1 cellular context compared by ENCODE assay signal in the genomic region with DNA sequence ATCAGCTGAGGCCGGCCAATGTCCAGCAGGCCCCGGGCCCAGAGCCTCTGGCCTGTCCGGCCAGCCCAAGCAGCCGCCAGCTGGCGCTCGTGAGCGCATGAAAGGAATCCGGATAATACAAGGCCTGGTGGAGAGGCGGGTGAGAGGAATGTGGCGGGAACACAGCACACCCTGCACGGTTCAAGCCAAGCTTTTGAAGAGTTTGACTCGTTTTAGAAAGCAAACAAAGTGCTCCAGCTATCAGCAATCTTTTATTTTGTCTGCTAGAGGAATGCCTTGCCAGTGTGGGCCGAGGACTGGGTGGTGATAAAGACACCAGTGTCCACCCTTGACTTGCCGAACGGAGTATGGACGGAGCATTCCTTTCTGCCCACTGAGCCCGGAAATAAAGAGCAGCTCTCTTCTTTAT.
TF ChIP-seq lines count a peak whose summit lies in the region.

No MANE protein-coding gene starts in this region.

TF ChIP-seq in HepG2, 621 proteins besides CTCF, POLR2A, EP300 and RAD21 (continued from another document and continues in another):
- TF ChIP-seq ZNF761 (CRISPR knock-in tag; conservative IDR thresholded peaks at IDR 0.05) (no peak), SMAD3 (CRISPR knock-in tag; IDR thresholded peaks at IDR 0.05) (peak; percentile 90), ZBTB8A (CRISPR knock-in tag; IDR thresholded peaks at IDR 0.05; ENCODE audit: borderline replicate concordance, low read depth) (no peak), RBM39 (IDR thresholded peaks at IDR 0.05; ENCODE audit: low read depth, low read length, poor library complexity, severe bottlenecking) (peak; percentile 83), ATF7 (IDR thresholded peaks at IDR 0.05) (no peak), ATF7 (CRISPR knock-in tag; IDR thresholded peaks at IDR 0.05) (no peak; the same call in 1 of the 2 replicates), SMAD9 (CRISPR knock-in tag; IDR thresholded peaks at IDR 0.05) (no peak), ETV5 (CRISPR knock-in tag; IDR thresholded peaks at IDR 0.05; ENCODE audit: borderline replicate concordance) (peak; percentile 73), ZNF747 (CRISPR knock-in tag; IDR thresholded peaks at IDR 0.05; ENCODE audit: borderline replicate concordance) (peak; percentile 85; the same call in 1 of the 2 replicates), TCF7 (IDR thresholded peaks at IDR 0.05; ENCODE audit: low read depth) (0 out of 2 replicates have a peak, but pooled peaks have one; percentile 23), HDAC1 (CRISPR knock-in tag; IDR thresholded peaks at IDR 0.05) (peak; percentile 83), ZMYM4 (CRISPR knock-in tag; IDR thresholded peaks at IDR 0.05) (peak; percentile 98), POGZ (CRISPR knock-in tag; IDR thresholded peaks at IDR 0.05) (peak; percentile 96), KMT2B (CRISPR knock-in tag; IDR thresholded peaks at IDR 0.05) (peak; percentile 41; the same call in 1 of the 2 replicates), MXD1 (CRISPR knock-in tag; IDR thresholded peaks at IDR 0.05) (0 out of 2 replicates have a peak, but pooled peaks have one; percentile 24), BRCA1 (CRISPR knock-in tag; IDR thresholded peaks at IDR 0.05) (peak; percentile 58; the same call in 1 of the 2 replicates), MXI1 (IDR thresholded peaks at IDR 0.05; ENCODE audit: borderline replicate concordance, low read depth, low read length) (peak; percentile 44; the same call in 1 of the 3 replicates), KDM6A (CRISPR knock-in tag; IDR thresholded peaks at IDR 0.05; ENCODE audit: low read depth) (no peak), ARID3A (IDR thresholded peaks at IDR 0.05; ENCODE audit: low read depth, low read length) (peak; percentile 45; the same call in 1 of the 2 replicates), ZNF83 (CRISPR knock-in tag; IDR thresholded peaks at IDR 0.05; ENCODE audit: borderline replicate concordance) (no peak), SP140L (CRISPR knock-in tag; IDR thresholded peaks at IDR 0.05; ENCODE audit: borderline replicate concordance) (peak; percentile 88; the same call in 1 of the 2 replicates), FOXP4 (CRISPR knock-in tag; IDR thresholded peaks at IDR 0.05) (peak; percentile 79), ZBTB43 (CRISPR knock-in tag; conservative IDR thresholded peaks at IDR 0.05) (peak; percentile 60; the same call in 1 of the 2 replicates), YEATS4 (CRISPR knock-in tag; IDR thresholded peaks at IDR 0.05; ENCODE audit: borderline replicate concordance) (peak; percentile 55; the same call in 1 of the 2 replicates), SSRP1 (CRISPR knock-in tag; IDR thresholded peaks at IDR 0.05) (peak; percentile 71; the same call in 1 of the 2 replicates), PBX2 (CRISPR knock-in tag; IDR thresholded peaks at IDR 0.05) (no peak), AKAP8 (CRISPR knock-in tag; IDR thresholded peaks at IDR 0.05) (no peak), ZNF543 (CRISPR knock-in tag; IDR thresholded peaks at IDR 0.05) (0 out of 2 replicates have a peak, but pooled peaks have one; percentile 24), RNF2 (conservative IDR thresholded peaks at IDR 0.05; ENCODE audit: low read depth) (0 out of 2 replicates have a peak, but pooled peaks have one; percentile 50), ZFP82 (CRISPR knock-in tag; IDR thresholded peaks at IDR 0.05; ENCODE audit: borderline replicate concordance) (no peak), FOXM1 (CRISPR knock-in tag; IDR thresholded peaks at IDR 0.05) (no peak), ZNF337 (CRISPR knock-in tag; IDR thresholded peaks at IDR 0.05; ENCODE audit: borderline replicate concordance, low read depth) (no peak), SMAD1 (CRISPR knock-in tag; IDR thresholded peaks at IDR 0.05; ENCODE audit: borderline replicate concordance, low read depth) (peak; percentile 29; the same call in 1 of the 2 replicates), LCORL (IDR thresholded peaks at IDR 0.05) (no peak), LCORL (CRISPR knock-in tag; IDR thresholded peaks at IDR 0.05) (peak; percentile 47; the same call in 1 of the 2 replicates), ZNF670 (CRISPR knock-in tag; IDR thresholded peaks at IDR 0.05; ENCODE audit: borderline replicate concordance) (no peak), SRSF1 (optimal IDR thresholded peaks at IDR 0.05; ENCODE audit: low read depth, low read length) (no peak), ZNF776 (CRISPR knock-in tag; IDR thresholded peaks at IDR 0.05) (no peak), ZNF3 (CRISPR knock-in tag; IDR thresholded peaks at IDR 0.05) (no peak), ZNF563 (CRISPR knock-in tag; IDR thresholded peaks at IDR 0.05) (no peak), ZFP37 (CRISPR knock-in tag; IDR thresholded peaks at IDR 0.05; ENCODE audit: borderline replicate concordance) (no peak), ZNF850 (CRISPR knock-in tag; conservative IDR thresholded peaks at IDR 0.05) (no peak), CBFB (CRISPR knock-in tag; IDR thresholded peaks at IDR 0.05) (peak; percentile 83), KAT8 (CRISPR knock-in tag; IDR thresholded peaks at IDR 0.05) (peak; percentile 71), AHR (CRISPR knock-in tag; IDR thresholded peaks at IDR 0.05) (peak; percentile 89; the same call in 1 of the 2 replicates), ELF1 (CRISPR knock-in tag; IDR thresholded peaks at IDR 0.05) (peak; percentile 68), CHD2 (IDR thresholded peaks at IDR 0.05; ENCODE audit: low read depth, low read length) (no peak), ZFP36L1 (CRISPR knock-in tag; IDR thresholded peaks at IDR 0.05) (peak; percentile 30; the same call in 1 of the 2 replicates), SRF (IDR thresholded peaks at IDR 0.05; ENCODE audit: low read depth, low read length) (0 out of 2 replicates have a peak, but pooled peaks have one; percentile 1), ARNT2 (CRISPR knock-in tag; IDR thresholded peaks at IDR 0.05; ENCODE audit: low read depth) (peak; percentile 69; the same call in 1 of the 2 replicates), ZSCAN31 (CRISPR knock-in tag; IDR thresholded peaks at IDR 0.05; ENCODE audit: low read depth) (peak; percentile 96), ZNF883 (CRISPR knock-in tag; IDR thresholded peaks at IDR 0.05; ENCODE audit: not compliant biosample characterization) (no peak), ZNF709 (CRISPR knock-in tag; IDR thresholded peaks at IDR 0.05) (no peak), ZNF510 (CRISPR knock-in tag; IDR thresholded peaks at IDR 0.05; ENCODE audit: low read depth) (peak; percentile 51; the same call in 1 of the 2 replicates), ZNF230 (CRISPR knock-in tag; IDR thresholded peaks at IDR 0.05) (peak; percentile 76; the same call in 1 of the 2 replicates), NFKBIZ (CRISPR knock-in tag; IDR thresholded peaks at IDR 0.05) (no peak)
- TF ChIP-seq, protein P1, sequence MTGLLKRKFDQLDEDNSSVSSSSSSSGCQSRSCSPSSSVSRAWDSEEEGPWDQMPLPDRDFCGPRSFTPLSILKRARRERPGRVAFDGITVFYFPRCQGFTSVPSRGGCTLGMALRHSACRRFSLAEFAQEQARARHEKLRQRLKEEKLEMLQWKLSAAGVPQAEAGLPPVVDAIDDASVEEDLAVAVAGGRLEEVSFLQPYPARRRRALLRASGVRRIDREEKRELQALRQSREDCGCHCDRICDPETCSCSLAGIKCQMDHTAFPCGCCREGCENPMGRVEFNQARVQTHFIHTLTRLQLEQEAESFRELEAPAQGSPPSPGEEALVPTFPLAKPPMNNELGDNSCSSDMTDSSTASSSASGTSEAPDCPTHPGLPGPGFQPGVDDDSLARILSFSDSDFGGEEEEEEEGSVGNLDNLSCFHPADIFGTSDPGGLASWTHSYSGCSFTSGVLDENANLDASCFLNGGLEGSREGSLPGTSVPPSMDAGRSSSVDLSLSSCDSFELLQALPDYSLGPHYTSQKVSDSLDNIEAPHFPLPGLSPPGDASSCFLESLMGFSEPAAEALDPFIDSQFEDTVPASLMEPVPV (CRISPR knock-in tag; IDR thresholded peaks at IDR 0.05) = peak; percentile 27; the same call in 1 of the 2 replicates
- TF ChIP-seq, protein P2, sequence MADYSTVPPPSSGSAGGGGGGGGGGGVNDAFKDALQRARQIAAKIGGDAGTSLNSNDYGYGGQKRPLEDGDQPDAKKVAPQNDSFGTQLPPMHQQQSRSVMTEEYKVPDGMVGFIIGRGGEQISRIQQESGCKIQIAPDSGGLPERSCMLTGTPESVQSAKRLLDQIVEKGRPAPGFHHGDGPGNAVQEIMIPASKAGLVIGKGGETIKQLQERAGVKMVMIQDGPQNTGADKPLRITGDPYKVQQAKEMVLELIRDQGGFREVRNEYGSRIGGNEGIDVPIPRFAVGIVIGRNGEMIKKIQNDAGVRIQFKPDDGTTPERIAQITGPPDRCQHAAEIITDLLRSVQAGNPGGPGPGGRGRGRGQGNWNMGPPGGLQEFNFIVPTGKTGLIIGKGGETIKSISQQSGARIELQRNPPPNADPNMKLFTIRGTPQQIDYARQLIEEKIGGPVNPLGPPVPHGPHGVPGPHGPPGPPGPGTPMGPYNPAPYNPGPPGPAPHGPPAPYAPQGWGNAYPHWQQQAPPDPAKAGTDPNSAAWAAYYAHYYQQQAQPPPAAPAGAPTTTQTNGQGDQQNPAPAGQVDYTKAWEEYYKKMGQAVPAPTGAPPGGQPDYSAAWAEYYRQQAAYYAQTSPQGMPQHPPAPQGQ (CRISPR knock-in tag; IDR thresholded peaks at IDR 0.05; ENCODE audit: borderline replicate concordance) = no peak
- TF ChIP-seq, protein P3, sequence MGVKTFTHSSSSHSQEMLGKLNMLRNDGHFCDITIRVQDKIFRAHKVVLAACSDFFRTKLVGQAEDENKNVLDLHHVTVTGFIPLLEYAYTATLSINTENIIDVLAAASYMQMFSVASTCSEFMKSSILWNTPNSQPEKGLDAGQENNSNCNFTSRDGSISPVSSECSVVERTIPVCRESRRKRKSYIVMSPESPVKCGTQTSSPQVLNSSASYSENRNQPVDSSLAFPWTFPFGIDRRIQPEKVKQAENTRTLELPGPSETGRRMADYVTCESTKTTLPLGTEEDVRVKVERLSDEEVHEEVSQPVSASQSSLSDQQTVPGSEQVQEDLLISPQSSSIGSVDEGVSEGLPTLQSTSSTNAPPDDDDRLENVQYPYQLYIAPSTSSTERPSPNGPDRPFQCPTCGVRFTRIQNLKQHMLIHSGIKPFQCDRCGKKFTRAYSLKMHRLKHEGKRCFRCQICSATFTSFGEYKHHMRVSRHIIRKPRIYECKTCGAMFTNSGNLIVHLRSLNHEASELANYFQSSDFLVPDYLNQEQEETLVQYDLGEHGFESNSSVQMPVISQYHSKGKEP (CRISPR knock-in tag; IDR thresholded peaks at IDR 0.05) = no peak
- TF ChIP-seq, protein P4, sequence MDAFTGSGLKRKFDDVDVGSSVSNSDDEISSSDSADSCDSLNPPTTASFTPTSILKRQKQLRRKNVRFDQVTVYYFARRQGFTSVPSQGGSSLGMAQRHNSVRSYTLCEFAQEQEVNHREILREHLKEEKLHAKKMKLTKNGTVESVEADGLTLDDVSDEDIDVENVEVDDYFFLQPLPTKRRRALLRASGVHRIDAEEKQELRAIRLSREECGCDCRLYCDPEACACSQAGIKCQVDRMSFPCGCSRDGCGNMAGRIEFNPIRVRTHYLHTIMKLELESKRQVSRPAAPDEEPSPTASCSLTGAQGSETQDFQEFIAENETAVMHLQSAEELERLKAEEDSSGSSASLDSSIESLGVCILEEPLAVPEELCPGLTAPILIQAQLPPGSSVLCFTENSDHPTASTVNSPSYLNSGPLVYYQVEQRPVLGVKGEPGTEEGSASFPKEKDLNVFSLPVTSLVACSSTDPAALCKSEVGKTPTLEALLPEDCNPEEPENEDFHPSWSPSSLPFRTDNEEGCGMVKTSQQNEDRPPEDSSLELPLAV (CRISPR knock-in tag; conservative IDR thresholded peaks at IDR 0.05; ENCODE audit: low read depth) = no peak
